ENCODE assay signal across 9 cellular contexts in the genomic region with DNA sequence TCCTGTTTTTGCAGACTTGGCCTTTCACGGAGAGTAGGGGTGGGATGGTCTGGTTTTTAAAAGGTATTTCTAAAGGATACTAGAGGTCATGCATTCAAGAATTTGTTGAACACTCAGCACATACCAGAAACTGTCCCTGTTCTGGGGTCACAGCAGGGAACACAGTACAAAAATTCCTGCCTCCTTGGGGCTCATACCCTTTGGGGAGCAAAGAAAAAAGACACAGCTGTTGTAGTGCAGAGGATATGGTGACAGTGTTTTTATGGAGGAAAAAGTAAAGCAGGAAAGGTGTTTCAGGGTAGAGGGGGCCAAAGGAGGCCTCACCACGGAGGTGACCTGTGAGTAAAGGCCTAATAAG. TPM values are rescaled to one million over a fixed set of nuclear protein-coding genes. Genes with fewer than 3 reads are reported as not detected.
DNase-seq lines count a peak whose midpoint lies in the region; ATAC-seq and TF ChIP-seq lines count a peak whose summit lies in the region.
"Had no signal": no experiment of that assay in that cellular context is flagged by ENCODE, and none has a peak within 500 bp of the region (broad histone marks: within the 10 kb centered on the region; RNA-seq: fewer than 3 reads in every experiment).

No MANE protein-coding gene starts in this region.

- ATAC-seq in IMR-90 (ENCODE audit: low read depth): no peak

- H3K27ac ChIP-seq in IMR-90 (ENCODE audit: insufficient read depth, low read length) (no peak overlapping the region), parathyroid adenoma (peak overlapping the region; percentile 11)
- H3K27ac ChIP-seq: SJCRH30 had no signal

- no peak overlapping the region for H4K5ac ChIP-seq in IMR-90 (ENCODE audit: low read depth, low read length)

- TF ChIP-seq RAD21 in IMR-90 (IDR thresholded peaks at IDR 0.05; ENCODE audit: low read length): no peak

- no peak overlapping the region for H3K9ac ChIP-seq in IMR-90 (ENCODE audit: low read depth, low read length)
- peak overlapping the region; percentile 16 for H3K9ac ChIP-seq in adipocyte (ENCODE audit: low read length)
- no peak overlapping the region for H3K9ac ChIP-seq in parathyroid adenoma

- peaks cover 21% of the 10 kb centered on the region; the same call in 1 of the 2 replicates for H3K9me1 ChIP-seq in IMR-90 (ENCODE audit: insufficient read depth, low read length)

- no peaks in the 10 kb centered on the region for H3K9me3 ChIP-seq in IMR-90 (ENCODE audit: control insufficient read depth, insufficient read depth, low read length)
- no peaks in the 10 kb centered on the region for H3K9me3 ChIP-seq in adipocyte (ENCODE audit: control insufficient read depth, low read length)
- H3K9me3 ChIP-seq in parathyroid adenoma (ENCODE audit: control insufficient read depth, low read length): no peaks in the 10 kb centered on the region
- H3K9me3 ChIP-seq: SJCRH30 had no signal

- H3K79me2 ChIP-seq in parathyroid adenoma: no peaks in the 10 kb centered on the region

- H2AK5ac ChIP-seq in IMR-90 (ENCODE audit: low read depth, low read length): no peak overlapping the region

- no peak overlapping the region for H2BK5ac ChIP-seq in IMR-90 (ENCODE audit: low read depth, low read length, poor library complexity, severe bottlenecking)

- dilution Hi-C loops in IMR-90 (cut with HindIII; ENCODE audit: low sequenced_read_pairs, unreplicated experiment): no loop called here

- CTCF ChIA-PET in IMR-90 (lab: Yijun Ruan, JAX): no interaction called here

- H3K4me2 ChIP-seq in IMR-90 (ENCODE audit: low read depth, low read length) (no peak overlapping the region), parathyroid adenoma (ENCODE audit: low read length) (no peak overlapping the region)

- TF ChIP-seq POLR2A in IMR-90 (IDR thresholded peaks at IDR 0.05; ENCODE audit: low read depth, low read length): no peak

- peak overlapping the region; percentile 59; the same call in 1 of the 2 replicates for H3K23ac ChIP-seq in IMR-90 (ENCODE audit: low read depth, low read length)

- no peak for DNase-seq in IMR-90
- DNase-seq in adipocyte (ENCODE audit: low read depth): no peak
- DNase-seq in T1000 (lab: John Stamatoyannopoulos, UW): no peak
- DNase-seq in GM19238 (ENCODE audit: insufficient read length, low spot score): no peak
- DNase-seq: activated CD4-positive, alpha-beta T cell treated with anti-CD3 and anti-CD28 coated beads, Interleukin-2, amount 50 U/mL, for 4 hours; NCI-H345; SJCRH30 had no signal

- H3K4me1 ChIP-seq in IMR-90 (ENCODE audit: control insufficient read depth, insufficient read depth, low read length) (peaks cover 17% of the 10 kb centered on the region; the same call in 1 of the 2 replicates), adipocyte (ENCODE audit: control insufficient read depth, insufficient read depth, low read length) (peaks cover 51% of the 10 kb centered on the region), parathyroid adenoma (no peaks in the 10 kb centered on the region)
- H3K4me1 ChIP-seq: SJCRH30 had no signal

- H2AK9ac ChIP-seq in IMR-90 (replicated peaks; ENCODE audit: low read depth, low read length, poor library complexity): no peak overlapping the region

- 80% methylated on average over 1 of the region's 2 CpGs; no CpG with 5 or more reads in 1 of the 2 experiments for whole genome bisulfite sequencing in IMR-90 (ENCODE audit: extremely low coverage in 2 of 2, insufficient read length in 1 of 2), 2 experiments

- peaks cover 18 to 52% of the 10 kb centered on the region in 2 experiments for H3K79me1 ChIP-seq in IMR-90 (ENCODE audit: low read depth in 1 of 2, low read length in 2 of 2)

- no TSS peak for BruUV-seq in IMR-90 (replicated peaks; lab: Mats Ljungman, UMichigan)

- intact Hi-C loops in IMR-90 (cut with micrococcal nuclease): no loop called here

- no peak overlapping the region for H4K91ac ChIP-seq in IMR-90 (ENCODE audit: insufficient read depth, low read depth, low read length)

- H3K4me3 ChIP-seq in IMR-90 (ENCODE audit: insufficient read depth, low read depth, low read length) (no peak overlapping the region), adipocyte (ENCODE audit: low read length) (no peak overlapping the region), parathyroid adenoma (ENCODE audit: low read depth, low read length) (no peak overlapping the region)
- H3K4me3 ChIP-seq: SJCRH30 had no signal

- no peak overlapping the region for H3K56ac ChIP-seq in IMR-90 (ENCODE audit: extremely low read depth, insufficient read depth, low read length)

- POLR2A ChIA-PET in IMR-90 (lab: Charles Lee; ENCODE audit: unreplicated experiment): interaction anchor here (0.6 to 1.4 kb wide), 3 partner anchors 8 to 506 kb away, joined by 3 to 8 read pairs (median 5); a partner anchor contains a TSS

- H3K4ac ChIP-seq in IMR-90 (ENCODE audit: low read depth, low read length): no peak overlapping the region

- no peak for TF ChIP-seq CTCF in IMR-90 (conservative IDR thresholded peaks at IDR 0.05; ENCODE audit: low read depth, low read length)
- TF ChIP-seq CTCF in parathyroid adenoma (IDR thresholded peaks at IDR 0.05): no peak

- H2AFZ ChIP-seq in IMR-90 (replicated peaks; ENCODE audit: low read length, poor library complexity) (no peak overlapping the region), parathyroid adenoma (no peak overlapping the region)

- no peak overlapping the region for H2BK120ac ChIP-seq in IMR-90 (ENCODE audit: low read depth, low read length)

- no peak overlapping the region for H2BK20ac ChIP-seq in IMR-90 (ENCODE audit: low read depth, low read length)

- H3K27me3 ChIP-seq in IMR-90 (ENCODE audit: control insufficient read depth, insufficient read depth, low read length) (no peaks in the 10 kb centered on the region), adipocyte (replicated peaks; ENCODE audit: control insufficient read depth, insufficient read depth, low read length) (no peaks in the 10 kb centered on the region), parathyroid adenoma (ENCODE audit: control insufficient read depth, insufficient read depth, low read length) (no peaks in the 10 kb centered on the region)
- H3K27me3 ChIP-seq: SJCRH30 had no signal

- no peak overlapping the region for H3K14ac ChIP-seq in IMR-90 (replicated peaks; ENCODE audit: low read depth, low read length)

- peaks cover 54% of the 10 kb centered on the region for H3K36me3 ChIP-seq in IMR-90 (ENCODE audit: control insufficient read depth, insufficient read depth, low read length)
- peaks cover 55% of the 10 kb centered on the region for H3K36me3 ChIP-seq in adipocyte (ENCODE audit: control insufficient read depth, insufficient read depth, low read length, severe bottlenecking)
- H3K36me3 ChIP-seq in parathyroid adenoma (ENCODE audit: control insufficient read depth, insufficient read depth, low read length): no peaks in the 10 kb centered on the region

- no peak overlapping the region for H4K8ac ChIP-seq in IMR-90 (ENCODE audit: low read depth in 2 of 2, low read length in 2 of 2)

- H2BK15ac ChIP-seq in IMR-90 (ENCODE audit: low read depth, low read length): no peak overlapping the region

- no peak overlapping the region for H3K18ac ChIP-seq in IMR-90 (ENCODE audit: low read depth, low read length)

- H4K20me1 ChIP-seq in IMR-90 (ENCODE audit: insufficient read depth, low read length): peaks cover 61% of the 10 kb centered on the region

- in situ Hi-C loops in IMR-90 (cut with MboI; ENCODE audit: low sequenced_read_pairs): loop anchor here (25.0 kb wide), 1 partner anchor 773 kb away; a partner anchor contains a TSS

TF ChIP-seq in IMR-90, 13 proteins besides CTCF, POLR2A, EP300 and RAD21:
- TF ChIP-seq RCOR1 (IDR thresholded peaks at IDR 0.05; ENCODE audit: insufficient replicate concordance, low read length): no peak
- no peak for TF ChIP-seq MXI1 (IDR thresholded peaks at IDR 0.05; ENCODE audit: borderline replicate concordance, low read depth, low read length)
- TF ChIP-seq RFX5 (IDR thresholded peaks at IDR 0.05; ENCODE audit: low read depth, low read length): no peak
- no peak for TF ChIP-seq MAFK (IDR thresholded peaks at IDR 0.05; ENCODE audit: low read depth, low read length)
- TF ChIP-seq CHD1 (IDR thresholded peaks at IDR 0.05; ENCODE audit: low read depth, low read length): no peak
- no peak for TF ChIP-seq FOS (IDR thresholded peaks at IDR 0.05; ENCODE audit: low read depth, low read length)
- no peak for TF ChIP-seq MAZ (IDR thresholded peaks at IDR 0.05; ENCODE audit: borderline replicate concordance, low read depth, low read length)
- TF ChIP-seq, protein P1, sequence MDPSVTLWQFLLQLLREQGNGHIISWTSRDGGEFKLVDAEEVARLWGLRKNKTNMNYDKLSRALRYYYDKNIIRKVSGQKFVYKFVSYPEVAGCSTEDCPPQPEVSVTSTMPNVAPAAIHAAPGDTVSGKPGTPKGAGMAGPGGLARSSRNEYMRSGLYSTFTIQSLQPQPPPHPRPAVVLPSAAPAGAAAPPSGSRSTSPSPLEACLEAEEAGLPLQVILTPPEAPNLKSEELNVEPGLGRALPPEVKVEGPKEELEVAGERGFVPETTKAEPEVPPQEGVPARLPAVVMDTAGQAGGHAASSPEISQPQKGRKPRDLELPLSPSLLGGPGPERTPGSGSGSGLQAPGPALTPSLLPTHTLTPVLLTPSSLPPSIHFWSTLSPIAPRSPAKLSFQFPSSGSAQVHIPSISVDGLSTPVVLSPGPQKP (IDR thresholded peaks at IDR 0.05; ENCODE audit: borderline replicate concordance, low read depth, low read length): no peak

RNA-seq across cellular contexts. Expression of a gene that starts 8.4 kb away (rescaled TPM):
- total RNA-seq in IMR-90 (2012; rRNA removed): 114 and 140 TPM in 2 replicates
- polyA plus RNA-seq in IMR-90 (2012; rRNA removed): 239 TPM in 2 replicates
- 251 and 299 TPM in 2 replicates for polyA plus RNA-seq in IMR-90 (2012; cell fraction: cytosol; rRNA removed)
- 340 and 413 TPM in 2 replicates for polyA plus RNA-seq in IMR-90 (2012; cell fraction: nucleus; rRNA removed; ENCODE audit: low replicate concordance)

RNA-seq across cellular contexts. Expression of a gene that starts 32.1 kb away (rescaled TPM):
- total RNA-seq in IMR-90 (2012; rRNA removed): not detected in 2 replicates
- not detected in 2 replicates for polyA plus RNA-seq in IMR-90 (2012; rRNA removed)
- not detected in 2 replicates for polyA plus RNA-seq in IMR-90 (2012; cell fraction: cytosol; rRNA removed)
- polyA plus RNA-seq in IMR-90 (2012; cell fraction: nucleus; rRNA removed; ENCODE audit: low replicate concordance): not detected in 2 replicates
- total RNA-seq: posterior vena cava, SJCRH30 had no signal

RNA-seq across cellular contexts. Expression of a gene that starts 49.7 kb away (rescaled TPM):
- total RNA-seq in IMR-90 (2012; rRNA removed): 40.8 and 44.3 TPM in 2 replicates
- 38.4 and 41.9 TPM in 2 replicates for polyA plus RNA-seq in IMR-90 (2012; rRNA removed)
- 31.9 and 59.9 TPM in 2 replicates for polyA plus RNA-seq in IMR-90 (2012; cell fraction: cytosol; rRNA removed)
- polyA plus RNA-seq in IMR-90 (2012; cell fraction: nucleus; rRNA removed; ENCODE audit: low replicate concordance): 66.2 and 131 TPM in 2 replicates

RNA-seq across cellular contexts. Expression of a gene that starts 56.5 kb away (rescaled TPM):
- not detected in 2 replicates for total RNA-seq in IMR-90 (2012; rRNA removed)
- not detected in 2 replicates for polyA plus RNA-seq in IMR-90 (2012; rRNA removed)
- not detected in 2 replicates for polyA plus RNA-seq in IMR-90 (2012; cell fraction: cytosol; rRNA removed)
- not detected in 2 replicates for polyA plus RNA-seq in IMR-90 (2012; cell fraction: nucleus; rRNA removed; ENCODE audit: low replicate concordance)
- total RNA-seq: posterior vena cava, SJCRH30 had no signal

RNA-seq across cellular contexts. Expression of a gene that starts 57.3 kb away (rescaled TPM):
- 48.6 and 49.5 TPM in 2 replicates for total RNA-seq in IMR-90 (2012; rRNA removed)
- polyA plus RNA-seq in IMR-90 (2012; rRNA removed): 43.1 and 43.5 TPM in 2 replicates
- polyA plus RNA-seq in IMR-90 (2012; cell fraction: cytosol; rRNA removed): 24.5 and 39.6 TPM in 2 replicates
- polyA plus RNA-seq in IMR-90 (2012; cell fraction: nucleus; rRNA removed; ENCODE audit: low replicate concordance): 35.4 and 47.9 TPM in 2 replicates
